Comparison of ENCODE assay signal across 13 cellular contexts in the genomic region with DNA sequence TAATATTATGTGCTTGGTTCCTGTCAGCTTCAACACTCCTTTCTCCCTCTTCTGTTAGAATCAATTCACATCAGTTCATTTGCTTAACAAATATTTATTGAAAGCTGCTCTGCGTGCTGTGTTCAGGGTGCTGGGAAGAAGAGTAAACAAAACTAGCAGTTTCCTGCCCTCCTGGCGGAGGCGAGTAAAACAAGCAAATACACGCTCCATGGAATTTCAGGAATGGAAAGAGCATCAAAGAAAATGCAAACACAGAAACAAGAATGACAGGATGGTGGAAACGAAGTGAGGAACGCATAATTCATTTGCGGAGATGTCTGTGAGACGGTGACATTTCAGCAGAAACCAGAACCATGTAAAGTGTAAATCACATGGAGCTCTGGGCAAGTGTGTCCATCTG. TPM values are rescaled to one million over a fixed set of nuclear protein-coding genes. Genes with fewer than 3 reads are reported as not detected.
DNase-seq lines count a peak whose midpoint lies in the region; ATAC-seq, FAIRE-seq and TF ChIP-seq lines count a peak whose summit lies in the region.
"Had no signal": no experiment of that assay in that cellular context is flagged by ENCODE, and none has a peak within 500 bp of the region (broad histone marks: within the 10 kb centered on the region; RNA-seq: fewer than 3 reads in every experiment).

No MANE protein-coding gene starts in this region.

- H3K4me1 Mint-ChIP-seq in osteocyte (ENCODE audit: unreplicated experiment), result peaks cover 29% of the 10 kb centered on the region
- no peaks in the 10 kb centered on the region for H3K4me1 Mint-ChIP-seq in stimulated activated naive CD8-positive, alpha-beta T cell treated with anti-CD3 and anti-CD28 coated beads, Interleukin-15, amount 100 ng/mL, for 72 hours
- H3K4me1 Mint-ChIP-seq: activated naive CD4-positive, alpha-beta T cell treated with anti-CD3 and anti-CD28 coated beads, Interleukin-2, amount 10 ng/mL, durations not matched to agents 7 days and 5 days had no signal

- no peaks in the 10 kb centered on the region for H3K27me3 Mint-ChIP-seq in osteocyte (ENCODE audit: unreplicated experiment)
- peaks cover 7% of the 10 kb centered on the region for H3K27me3 Mint-ChIP-seq in stimulated activated naive CD8-positive, alpha-beta T cell treated with anti-CD3 and anti-CD28 coated beads, Interleukin-15, amount 100 ng/mL, for 72 hours

- no peak for ATAC-seq in HG03442 (IDR thresholded peaks at IDR 0.05; ENCODE audit: unreplicated experiment)
- no peak for ATAC-seq in stimulated activated naive CD8-positive, alpha-beta T cell treated with anti-CD3 and anti-CD28 coated beads, Interleukin-15, amount 100 ng/mL, for 72 hours

- no peak for FAIRE-seq in HTR-8/SVneo (lab: Jason Lieb, UNC)
- FAIRE-seq: TTC549 had no signal

- peak overlapping the region; percentile 39 for H3K27ac Mint-ChIP-seq in osteocyte (ENCODE audit: unreplicated experiment)
- no peak overlapping the region for H3K27ac Mint-ChIP-seq in stimulated activated naive CD8-positive, alpha-beta T cell treated with anti-CD3 and anti-CD28 coated beads, Interleukin-15, amount 100 ng/mL, for 72 hours
- H3K27ac Mint-ChIP-seq: activated naive CD4-positive, alpha-beta T cell treated with anti-CD3 and anti-CD28 coated beads, Interleukin-2, amount 10 ng/mL, durations not matched to agents 7 days and 5 days had no signal

- peaks cover 2% of the 10 kb centered on the region for H3K4me1 ChIP-seq in NT2/D1 (ENCODE audit: insufficient read depth, insufficient read length)

- DNase-seq in HTR-8/SVneo (ENCODE audit: insufficient read length, low spot score) (peak; percentile 11), NT2/D1 (ENCODE audit: low read depth, low spot score) (peak; percentile 50), fibroblast of villous mesenchyme (ENCODE audit: low read depth) (peak; percentile 19), osteocyte (ENCODE audit: extremely low spot score, unreplicated experiment) (no peak), NCI-H82 (lab: John Stamatoyannopoulos, UW) (no peak)
- no peak for DNase-seq in stimulated activated CD4-positive, alpha-beta T cell treated with anti-CD3 and anti-CD28 coated beads, Interleukin-15, amount 100 ng/mL, for 24 hours
- DNase-seq in stimulated activated naive CD8-positive, alpha-beta T cell treated with anti-CD3 and anti-CD28 coated beads, Interleukin-15, amount 100 ng/mL, for 72 hours, result no peak
- DNase-seq: activated naive CD4-positive, alpha-beta T cell treated with anti-CD3 and anti-CD28 coated beads, Interleukin-2, amount 10 ng/mL, durations not matched to agents 7 days and 5 days; NCI-H187; posterior cingulate gyrus; stimulated activated CD8-positive, alpha-beta memory T cell treated with anti-CD3 and anti-CD28 coated beads, Interleukin-4, amount 100 ng/mL, for 48 hours had no signal

- no peaks in the 10 kb centered on the region for H3K36me3 ChIP-seq in NT2/D1 (ENCODE audit: insufficient read depth, insufficient read length, low read length)

- H3K27me3 ChIP-seq in NT2/D1 (ENCODE audit: insufficient read depth, insufficient read length), result no peaks in the 10 kb centered on the region

- H3K4me3 ChIP-seq in NT2/D1 (ENCODE audit: insufficient read length, low read depth), result no peak overlapping the region
- no peak overlapping the region for H3K4me3 ChIP-seq in fibroblast of villous mesenchyme (ENCODE audit: low read depth, low read length)

- peak; percentile 12 for TF ChIP-seq CTCF in fibroblast of villous mesenchyme (IDR thresholded peaks at IDR 0.05; ENCODE audit: insufficient read depth, low read depth, low read length)
- TF ChIP-seq CTCF in osteocyte (IDR thresholded peaks at IDR 0.05), result peak; percentile 25

- no peak overlapping the region for H3K9ac ChIP-seq in NT2/D1 (ENCODE audit: insufficient read length, low read depth)

- H3K36me3 Mint-ChIP-seq in osteocyte (ENCODE audit: unreplicated experiment), result no peaks in the 10 kb centered on the region
- H3K36me3 Mint-ChIP-seq: activated naive CD4-positive, alpha-beta T cell treated with anti-CD3 and anti-CD28 coated beads, Interleukin-2, amount 10 ng/mL, durations not matched to agents 7 days and 5 days had no signal

- no peaks in the 10 kb centered on the region for H3K9me3 Mint-ChIP-seq in osteocyte (ENCODE audit: unreplicated experiment)
- H3K9me3 Mint-ChIP-seq in stimulated activated naive CD8-positive, alpha-beta T cell treated with anti-CD3 and anti-CD28 coated beads, Interleukin-15, amount 100 ng/mL, for 72 hours, result peaks cover 0 to 7% of the 10 kb centered on the region in 2 donors

- peaks cover 14% of the 10 kb centered on the region for H3K9me3 ChIP-seq in NT2/D1 (ENCODE audit: insufficient read depth, low read length)

- H3K4me3 Mint-ChIP-seq in osteocyte (ENCODE audit: unreplicated experiment), result peak overlapping the region; percentile 24
- H3K4me3 Mint-ChIP-seq in stimulated activated naive CD8-positive, alpha-beta T cell treated with anti-CD3 and anti-CD28 coated beads, Interleukin-15, amount 100 ng/mL, for 72 hours, result no peak overlapping the region
- H3K4me3 Mint-ChIP-seq: activated naive CD4-positive, alpha-beta T cell treated with anti-CD3 and anti-CD28 coated beads, Interleukin-2, amount 10 ng/mL, durations not matched to agents 7 days and 5 days had no signal

RNA-seq across cellular contexts. Expression of a gene that starts 49.4 kb away (rescaled TPM):
- total RNA-seq in fibroblast of villous mesenchyme (not detected in 2 replicates), osteocyte (not detected in 2 replicates)

Comparison
In these comparisons a context has a peak if more than half of its experiments do, and no peak if none do; other contexts are left out.
1. DNase-seq: peak in HTR-8/SVneo (single experiment), NT2/D1 (single experiment) and fibroblast of villous mesenchyme (single experiment); none in osteocyte (single experiment), stimulated activated CD4-positive, alpha-beta T cell treated with anti-CD3 and anti-CD28 coated beads, Interleukin-15, amount 100 ng/mL, for 24 hours (single experiment), NCI-H82 (single experiment) and stimulated activated naive CD8-positive, alpha-beta T cell treated with anti-CD3 and anti-CD28 coated beads, Interleukin-15, amount 100 ng/mL, for 72 hours (0 of 2).